31 cellular contexts compared by ENCODE assay signal in genomic region chr13:51283361-51283760, GRCh38. TPM values are rescaled to one million over a fixed set of nuclear protein-coding genes. Genes with fewer than 3 reads are reported as not detected.
"Had no signal": no experiment of that assay in that cellular context is flagged by ENCODE, and none has a peak within 500 bp of the region (broad histone marks: within the 10 kb centered on the region; RNA-seq: fewer than 3 reads in every experiment).

No MANE protein-coding gene starts in this region.

- H3K36me3 Mint-ChIP-seq: natural killer cell treated with Interleukin-12 subunit alpha and Interleukin-12 subunit beta and Interleukin-15 and Interleukin-18, amount 100 ng/mL, for 72 hours; stimulated activated memory B cell treated with anti-CD40 and anti-IgM and Interleukin-4, amounts not matched to agents 10 μg/mL and 1 μg/mL and 100 μg/mL, for 72 hours had no signal

- H3K9me3 Mint-ChIP-seq: activated naive CD4-positive, alpha-beta T cell treated with anti-CD3 and anti-CD28 coated beads for 36 hours; natural killer cell treated with Interleukin-12 subunit alpha and Interleukin-12 subunit beta and Interleukin-15 and Interleukin-18, amount 100 ng/mL, for 72 hours; stimulated activated memory B cell treated with anti-CD40 and anti-IgM and Interleukin-4, amounts not matched to agents 10 μg/mL and 1 μg/mL and 100 μg/mL, for 72 hours; stimulated activated naive CD8-positive, alpha-beta T cell treated with anti-CD3 and anti-CD28 coated beads, Interleukin-15, amount 100 ng/mL, for 72 hours had no signal

- H3K9me3 ChIP-seq: esophagus squamous epithelium, mucosa of descending colon, sigmoid colon, tibial artery had no signal

- H3K4me1 Mint-ChIP-seq: stimulated activated memory B cell treated with anti-CD40 and anti-IgM and Interleukin-4, amounts not matched to agents 10 μg/mL and 1 μg/mL and 100 μg/mL, for 72 hours had no signal

- DNase-seq: activated CD4-positive, alpha-beta T cell treated with anti-CD3 and anti-CD28 coated beads, Interleukin-2, amount 50 U/mL, for 1 hour; activated CD8-positive, alpha-beta T cell treated with anti-CD3 and anti-CD28 coated beads, Interleukin-2, amount 10 ng/mL, durations not matched to agents 7 days and 5 days; activated effector memory CD4-positive, alpha-beta T cell treated with anti-CD3 and anti-CD28 coated beads, Interleukin-2, amount 50 U/mL, for 16 hours; activated naive CD4-positive, alpha-beta T cell treated with anti-CD3 and anti-CD28 coated beads for 36 hours; amniotic stem cell; caudate nucleus; esophagus squamous epithelium; glutamatergic neuron; left ventricle myocardium superior; mucosa of descending colon; sigmoid colon; stimulated activated CD4-positive, alpha-beta T cell treated with anti-CD3 and anti-CD28 coated beads, Interleukin-1b, Interleukin-23, amount 100 ng/mL, for 48 hours; stimulated activated CD4-positive, alpha-beta T cell treated with anti-CD3 and anti-CD28 coated beads, Interleukin-4, amount 100 ng/mL, for 4 hours; stimulated activated CD8-positive, alpha-beta memory T cell treated with anti-CD3 and anti-CD28 coated beads, Interleukin-4, amount 100 ng/mL, for 48 hours; stimulated activated naive CD8-positive, alpha-beta T cell treated with anti-CD3 and anti-CD28 coated beads, Interleukin-15, amount 100 ng/mL, for 72 hours; substantia nigra; T-helper 9 cell; tibial artery had no signal

- H3K4me2 ChIP-seq: smooth muscle cell had no signal

- H3K27ac Mint-ChIP-seq: activated CD8-positive, alpha-beta T cell treated with anti-CD3 and anti-CD28 coated beads, Interleukin-2, amount 10 ng/mL, durations not matched to agents 7 days and 5 days; activated naive CD4-positive, alpha-beta T cell treated with anti-CD3 and anti-CD28 coated beads for 36 hours; natural killer cell treated with Interleukin-12 subunit alpha and Interleukin-12 subunit beta and Interleukin-15 and Interleukin-18, amount 100 ng/mL, for 72 hours; stimulated activated memory B cell treated with anti-CD40 and anti-IgM and Interleukin-4, amounts not matched to agents 10 μg/mL and 1 μg/mL and 100 μg/mL, for 72 hours; stimulated activated naive CD8-positive, alpha-beta T cell treated with anti-CD3 and anti-CD28 coated beads, Interleukin-15, amount 100 ng/mL, for 72 hours had no signal

- H3K4me3 ChIP-seq: esophagus squamous epithelium, mucosa of descending colon, sigmoid colon, smooth muscle cell, tibial artery had no signal

- H3K27me3 ChIP-seq: esophagus squamous epithelium, sigmoid colon, tibial artery had no signal

- H3K27ac ChIP-seq: epithelial cell of prostate, esophagus squamous epithelium, tibial artery had no signal

- H3K4me1 ChIP-seq: esophagus squamous epithelium had no signal

- H3K4me3 Mint-ChIP-seq: activated CD8-positive, alpha-beta T cell treated with anti-CD3 and anti-CD28 coated beads, Interleukin-2, amount 10 ng/mL, durations not matched to agents 7 days and 5 days; activated naive CD4-positive, alpha-beta T cell treated with anti-CD3 and anti-CD28 coated beads for 36 hours; natural killer cell treated with Interleukin-12 subunit alpha and Interleukin-12 subunit beta and Interleukin-15 and Interleukin-18, amount 100 ng/mL, for 72 hours; stimulated activated memory B cell treated with anti-CD40 and anti-IgM and Interleukin-4, amounts not matched to agents 10 μg/mL and 1 μg/mL and 100 μg/mL, for 72 hours; stimulated activated naive CD8-positive, alpha-beta T cell treated with anti-CD3 and anti-CD28 coated beads, Interleukin-15, amount 100 ng/mL, for 72 hours had no signal

- H3K27me3 Mint-ChIP-seq: stimulated activated naive CD8-positive, alpha-beta T cell treated with anti-CD3 and anti-CD28 coated beads, Interleukin-15, amount 100 ng/mL, for 72 hours had no signal

- ATAC-seq: activated CD4-positive, CD25-positive, alpha-beta regulatory T cell treated with anti-CD3 and anti-CD28 coated beads, Interleukin-2, amount 50 U/mL, for 24 hours; activated CD8-positive, alpha-beta T cell treated with anti-CD3 and anti-CD28 coated beads, Interleukin-2, amount 10 ng/mL, durations not matched to agents 7 days and 5 days; left ventricle myocardium superior; mucosa of descending colon; natural killer cell treated with Interleukin-12 subunit alpha and Interleukin-12 subunit beta and Interleukin-15 and Interleukin-18, amount 100 ng/mL, for 72 hours; stimulated activated memory B cell treated with anti-CD40 and anti-IgM and Interleukin-4, amounts not matched to agents 10 μg/mL and 1 μg/mL and 100 μg/mL, for 72 hours; stimulated activated naive CD8-positive, alpha-beta T cell treated with anti-CD3 and anti-CD28 coated beads, Interleukin-15, amount 100 ng/mL, for 72 hours had no signal

RNA-seq across cellular contexts. Expression of gene SERPINE3, which starts 56.1 kb away (rescaled TPM):
- total RNA-seq: activated CD8-positive, alpha-beta T cell treated with anti-CD3 and anti-CD28 coated beads, Interleukin-2, amount 10 ng/mL, durations not matched to agents 7 days and 5 days; activated naive CD4-positive, alpha-beta T cell treated with anti-CD3 and anti-CD28 coated beads for 36 hours; astrocyte; chondrocyte; esophagus squamous epithelium; left ventricle myocardium superior; lung microvascular endothelial cell; mesenteric fat pad; mucosa of descending colon; myocyte; natural killer cell treated with Interleukin-12 subunit alpha and Interleukin-12 subunit beta and Interleukin-15 and Interleukin-18, amount 100 ng/mL, for 72 hours; posterior vena cava; renal cortical epithelial cell; smooth muscle cell; T-helper 1 cell treated with Interleukin-12 subunit alpha and Interleukin-12 subunit beta and Interleukin-4 antibody, amounts not matched to agents 30 ng/mL and 1 ng/mL, for 36 hours had no signal
- polyA plus RNA-seq: sigmoid colon, smooth muscle cell had no signal
